ENCODE assay signal across 24 cellular contexts in genomic region chr4:87317527-87317926, GRCh38. TPM values are rescaled to one million over a fixed set of nuclear protein-coding genes. Genes with fewer than 3 reads are reported as not detected.
A peak's percentile ranks its signal among the peaks of the same experiment; 100 is the strongest.
DNase-seq lines count a peak whose midpoint lies in the region; ATAC-seq, FAIRE-seq and TF ChIP-seq lines count a peak whose summit lies in the region.
"Had no signal": no experiment of that assay in that cellular context is flagged by ENCODE, and none has a peak within 500 bp of the region (broad histone marks: within the 10 kb centered on the region; RNA-seq: fewer than 3 reads in every experiment).

No MANE protein-coding gene starts in this region.

- H3K4me1 ChIP-seq in RWPE2 (ENCODE audit: insufficient read depth, poor library complexity, severe bottlenecking) (peaks cover 3% of the 10 kb centered on the region), testis (no peaks in the 10 kb centered on the region)
- H3K4me1 ChIP-seq: Peyer's patch, upper lobe of left lung had no signal

- intact Hi-C loops in testis (cut with DNase I; ENCODE audit: low total_unique reads): no loop called here

- ATAC-seq in HG03103 (IDR thresholded peaks at IDR 0.05; ENCODE audit: low read depth, unreplicated experiment): peak; percentile 70
- ATAC-seq in RWPE2 (ENCODE audit: low read depth): peak; percentile 91
- ATAC-seq in HG02852 (IDR thresholded peaks at IDR 0.05; ENCODE audit: unreplicated experiment): no peak

- H3K27me3 ChIP-seq in RWPE2 (ENCODE audit: insufficient read depth, poor library complexity, severe bottlenecking) (no peaks in the 10 kb centered on the region), testis (no peaks in the 10 kb centered on the region)
- H3K27me3 ChIP-seq: Peyer's patch, upper lobe of left lung had no signal

- 88 to 92% methylated on average over 1 of the region's 1 CpG for WGBS in testis, 2 donors

- H3K4me3 ChIP-seq in RWPE2 (ENCODE audit: severe bottlenecking) (no peak overlapping the region), testis (no peak overlapping the region)
- H3K4me3 ChIP-seq: Peyer's patch, SK-N-MC, smooth muscle cell, upper lobe of left lung had no signal

- H3K9me3 ChIP-seq in RWPE2 (ENCODE audit: severe bottlenecking) (no peaks in the 10 kb centered on the region), testis (no peaks in the 10 kb centered on the region)
- H3K9me3 ChIP-seq: Peyer's patch, upper lobe of left lung had no signal

- H3K27ac ChIP-seq in RWPE2 (ENCODE audit: poor library complexity, severe bottlenecking) (no peak overlapping the region), testis (no peak overlapping the region)
- H3K27ac ChIP-seq: Peyer's patch, SK-N-MC, upper lobe of left lung, VCaP had no signal

- H3K36me3 ChIP-seq in RWPE2 (ENCODE audit: low read depth) (no peaks in the 10 kb centered on the region), testis (ENCODE audit: low read depth, missing control alignments) (no peaks in the 10 kb centered on the region)
- H3K36me3 ChIP-seq: Peyer's patch, upper lobe of left lung had no signal

- peak; percentile 64 for FAIRE-seq in frontal cortex (lab: Jason Lieb, UNC)

- no peak for TF ChIP-seq CTCF in RWPE2 (IDR thresholded peaks at IDR 0.05; ENCODE audit: poor library complexity, severe bottlenecking)
- TF ChIP-seq CTCF in testis (IDR thresholded peaks at IDR 0.05): no peak

- TF ChIP-seq POLR2A in testis (IDR thresholded peaks at IDR 0.05): no peak

- DNase-seq in RWPE2 (ENCODE audit: low spot score): no peak
- DNase-seq in frontal cortex (ENCODE audit: low spot score in 2 of 2): no peak
- peak; percentile 49 for DNase-seq in renal cortical epithelial cell (ENCODE audit: low read depth)
- no peak for DNase-seq in testis
- DNase-seq in ecto neural progenitor cell (ENCODE audit: low spot score): no peak
- DNase-seq: activated CD4-positive, alpha-beta T cell treated with anti-CD3 and anti-CD28 coated beads, Interleukin-2, amount 50 U/mL, for 48 hours; activated naive CD4-positive, alpha-beta T cell; amniotic stem cell; central memory CD4-positive, alpha-beta T cell; erythroblast; left colon; NCI-H2029; NCI-H446; Peyer's patch; stimulated activated CD4-positive, alpha-beta T cell treated with anti-CD3 and anti-CD28 coated beads, Interleukin-4, amount 100 ng/mL, for 4 hours had no signal

RNA-seq across cellular contexts. Expression of gene HSD17B13, which starts 5.2 kb away (rescaled TPM):
- 0.41 TPM for total RNA-seq in frontal cortex
- 0.05 TPM in 1 of 2 replicates, not detected in the other for total RNA-seq in renal cortical epithelial cell
- total RNA-seq in testis: under 1 TPM; 0.81 to 0.94 TPM
- 0.40 TPM for polyA plus RNA-seq in testis (ENCODE audit: insufficient read depth, low read depth, low replicate concordance)
- total RNA-seq: Daoy, glomerular endothelial cell, neural crest cell, smooth muscle cell had no signal
- polyA plus RNA-seq: smooth muscle cell had no signal
